8 cellular contexts compared by ENCODE assay signal in genomic region chr20:17431621-17432364, GRCh38.
A peak's percentile ranks its signal among the peaks of the same experiment; 100 is the strongest.
DNase-seq lines count a peak whose midpoint lies in the region; ATAC-seq and TF ChIP-seq lines count a peak whose summit lies in the region.

No MANE protein-coding gene starts in this region.

- ATAC-seq in HG02970 (IDR thresholded peaks at IDR 0.05; ENCODE audit: low FRiP score, unreplicated experiment) (peak; percentile 53), GM18517 (IDR thresholded peaks at IDR 0.05; ENCODE audit: unreplicated experiment) (no peak)

- DNase-seq in D341Med (ENCODE audit: low spot score), result peak; percentile 70
- DNase-seq in NCI-H748 (lab: John Stamatoyannopoulos, UW; ENCODE audit: unreplicated experiment), result peak; percentile 81
- DNase-seq in activated T-cell treated with anti-CD3 and anti-CD28 coated beads for 4 hours, result peak; percentile 21
- DNase-seq in fibroblast of pulmonary artery (ENCODE audit: low read depth), result peak; percentile 61
- DNase-seq in non-pigmented ciliary epithelial cell (ENCODE audit: low read depth), result peak; percentile 5
- DNase-seq in ureter (ENCODE audit: low spot score), result peak; percentile 57

- peak; percentile 80 for TF ChIP-seq CTCF in fibroblast of pulmonary artery (IDR thresholded peaks at IDR 0.05; ENCODE audit: low read length, missing control alignments)

- H3K4me3 ChIP-seq in fibroblast of pulmonary artery (replicated peaks; ENCODE audit: low read depth, low read length), result no peak overlapping the region

Comparison
In these comparisons a context has a peak if more than half of its experiments do, and no peak if none do; other contexts are left out.
1. DNase-seq: peak in every context shown above with its lines; median percentile 81 in NCI-H748; 70 in D341Med; 61 in fibroblast of pulmonary artery; 57 in ureter; 21 in activated T-cell treated with anti-CD3 and anti-CD28 coated beads for 4 hours; 5 in non-pigmented ciliary epithelial cell.